In the genomic region with DNA sequence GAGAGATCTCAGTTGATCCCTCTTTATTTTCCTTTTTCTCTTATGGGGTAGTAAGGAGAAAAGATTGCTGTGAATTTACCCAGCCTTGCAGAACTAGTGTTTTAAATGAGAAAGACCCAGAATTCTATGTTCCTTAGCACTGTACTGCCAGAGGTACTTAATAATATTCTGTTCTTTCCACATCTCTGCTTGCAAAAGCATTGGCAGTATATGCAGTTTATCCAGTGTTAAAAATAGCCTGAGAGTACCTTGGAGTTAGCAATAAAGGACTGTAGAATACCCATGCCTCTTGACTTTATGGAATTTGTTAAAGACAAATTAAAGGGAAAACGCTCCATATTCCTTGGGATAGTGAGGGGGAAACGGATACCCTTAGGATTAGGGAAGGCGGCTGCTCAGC, we compare ENCODE assay signal across 10 cellular contexts. TPM values are rescaled to one million over a fixed set of nuclear protein-coding genes. Genes with fewer than 3 reads are reported as not detected.
A peak's percentile ranks its signal among the peaks of the same experiment; 100 is the strongest.
DNase-seq lines count a peak whose midpoint lies in the region; ATAC-seq and TF ChIP-seq lines count a peak whose summit lies in the region.
"Had no signal": no experiment of that assay in that cellular context is flagged by ENCODE, and none has a peak within 500 bp of the region (broad histone marks: within the 10 kb centered on the region; RNA-seq: fewer than 3 reads in every experiment).

No MANE protein-coding gene starts in this region.

- H3K36me3 ChIP-seq in left lung, result peaks cover 0 to 35% of the 10 kb centered on the region in 2 donors
- peaks cover 3 to 14% of the 10 kb centered on the region in 2 donors for H3K36me3 ChIP-seq in stomach smooth muscle (ENCODE audit: control insufficient read depth in 2 of 2, insufficient read depth in 2 of 2, low read length in 2 of 2)

- peaks cover 54% of the 10 kb centered on the region for H3K36me3 Mint-ChIP-seq in T-helper 2 cell treated with Interferon-gamma antibody and Interleukin-4, amounts not matched to agents 5 μg/mL and 100 μg/mL, for 36 hours (ENCODE audit: low read depth)
- H3K36me3 Mint-ChIP-seq in activated T-helper 1 cell treated with anti-CD3 and anti-CD28 coated beads, Interleukin-12 subunit alpha, Interleukin-12 subunit beta, Interleukin-2, Interleukin-4 antibody, amounts not matched to agents 30 ng/mL and 10 ng/mL and 1 ng/mL, durations not matched to agents 14 hours and 24 hours and 36 hours (ENCODE audit: low read depth), result peaks cover 53% of the 10 kb centered on the region

- ATAC-seq in left lung (peak; percentile 70), HG03139 (IDR thresholded peaks at IDR 0.05; ENCODE audit: unreplicated experiment) (no peak), HG03196 (IDR thresholded peaks at IDR 0.05; ENCODE audit: unreplicated experiment) (no peak)

- no peak overlapping the region for H3K9ac ChIP-seq in stomach smooth muscle (ENCODE audit: low read length in 2 of 2)

- peak overlapping the region; percentile 57 to 70 for H3K27ac ChIP-seq in left lung
- H3K27ac ChIP-seq in stomach smooth muscle (ENCODE audit: low read length), result peak overlapping the region; percentile 64
- H3K27ac ChIP-seq: PC-9 had no signal

- H3K4me3 Mint-ChIP-seq in T-helper 2 cell treated with Interferon-gamma antibody and Interleukin-4, amounts not matched to agents 5 μg/mL and 100 μg/mL, for 36 hours, result peak overlapping the region; percentile 70
- H3K4me3 Mint-ChIP-seq in activated T-helper 1 cell treated with anti-CD3 and anti-CD28 coated beads, Interleukin-12 subunit alpha, Interleukin-12 subunit beta, Interleukin-2, Interleukin-4 antibody, amounts not matched to agents 30 ng/mL and 10 ng/mL and 1 ng/mL, durations not matched to agents 14 hours and 24 hours and 36 hours, result peak overlapping the region; percentile 65

- H3K27me3 ChIP-seq in left lung (no peaks in the 10 kb centered on the region), stomach smooth muscle (ENCODE audit: control insufficient read depth in 1 of 2, insufficient read depth in 2 of 2, low read length in 2 of 2) (no peaks in the 10 kb centered on the region)

- H3K4me3 ChIP-seq in left lung, result no peak overlapping the region
- peak overlapping the region; percentile 29 to 41 for H3K4me3 ChIP-seq in stomach smooth muscle (ENCODE audit: low read length in 2 of 2)
- H3K4me3 ChIP-seq: PC-9 had no signal

- TF ChIP-seq CTCF in left lung (IDR thresholded peaks at IDR 0.05), result no peak

- H3K9me3 Mint-ChIP-seq in T-helper 2 cell treated with Interferon-gamma antibody and Interleukin-4, amounts not matched to agents 5 μg/mL and 100 μg/mL, for 36 hours, result no peaks in the 10 kb centered on the region
- H3K9me3 Mint-ChIP-seq in activated T-helper 1 cell treated with anti-CD3 and anti-CD28 coated beads, Interleukin-12 subunit alpha, Interleukin-12 subunit beta, Interleukin-2, Interleukin-4 antibody, amounts not matched to agents 30 ng/mL and 10 ng/mL and 1 ng/mL, durations not matched to agents 14 hours and 24 hours and 36 hours, result no peaks in the 10 kb centered on the region

- H3K4me1 Mint-ChIP-seq in T-helper 2 cell treated with Interferon-gamma antibody and Interleukin-4, amounts not matched to agents 5 μg/mL and 100 μg/mL, for 36 hours (ENCODE audit: low read depth), result peaks cover 60% of the 10 kb centered on the region
- peaks cover 63% of the 10 kb centered on the region for H3K4me1 Mint-ChIP-seq in activated T-helper 1 cell treated with anti-CD3 and anti-CD28 coated beads, Interleukin-12 subunit alpha, Interleukin-12 subunit beta, Interleukin-2, Interleukin-4 antibody, amounts not matched to agents 30 ng/mL and 10 ng/mL and 1 ng/mL, durations not matched to agents 14 hours and 24 hours and 36 hours (ENCODE audit: low read depth)

- intact Hi-C loops in activated T-helper 1 cell treated with anti-CD3 and anti-CD28 coated beads, Interleukin-12 subunit alpha, Interleukin-12 subunit beta, Interleukin-2, Interleukin-4 antibody, amounts not matched to agents 30 ng/mL and 10 ng/mL and 1 ng/mL, durations not matched to agents 14 hours and 24 hours and 36 hours (cut with micrococcal nuclease), result no loop called here
- intact Hi-C loops in left lung (cut with DNase I), result no loop called here

- H3K27me3 Mint-ChIP-seq in T-helper 2 cell treated with Interferon-gamma antibody and Interleukin-4, amounts not matched to agents 5 μg/mL and 100 μg/mL, for 36 hours (ENCODE audit: low read depth), result no peaks in the 10 kb centered on the region
- no peaks in the 10 kb centered on the region for H3K27me3 Mint-ChIP-seq in activated T-helper 1 cell treated with anti-CD3 and anti-CD28 coated beads, Interleukin-12 subunit alpha, Interleukin-12 subunit beta, Interleukin-2, Interleukin-4 antibody, amounts not matched to agents 30 ng/mL and 10 ng/mL and 1 ng/mL, durations not matched to agents 14 hours and 24 hours and 36 hours (ENCODE audit: insufficient read depth)

- H3K9me3 ChIP-seq in left lung (no peaks in the 10 kb centered on the region), stomach smooth muscle (ENCODE audit: control insufficient read depth in 2 of 2, low read length in 2 of 2) (no peaks in the 10 kb centered on the region)

- no peak for DNase-seq in T-helper 2 cell treated with Interferon-gamma antibody and Interleukin-4, amounts not matched to agents 5 μg/mL and 100 μg/mL, for 36 hours (ENCODE audit: low spot score)
- DNase-seq in T-helper 2 cell (no peak), left lung (no peak)
- no peak for DNase-seq in activated T-helper 1 cell treated with anti-CD3 and anti-CD28 coated beads, Interleukin-12 subunit alpha, Interleukin-12 subunit beta, Interleukin-2, Interleukin-4 antibody, amounts not matched to agents 30 ng/mL and 10 ng/mL and 1 ng/mL, durations not matched to agents 14 hours and 24 hours and 36 hours (ENCODE audit: low spot score)
- DNase-seq in stimulated activated CD4-positive, alpha-beta T cell treated with anti-CD3 and anti-CD28 coated beads, Interleukin-4, amount 100 ng/mL, for 1 hour, result no peak
- DNase-seq: ACHN, PC-9 had no signal

- H3K4me1 ChIP-seq in left lung, result peaks cover 8 to 22% of the 10 kb centered on the region in 2 donors
- peaks cover 16% of the 10 kb centered on the region for H3K4me1 ChIP-seq in stomach smooth muscle (ENCODE audit: control insufficient read depth, insufficient read depth, low read length)

- peak overlapping the region; percentile 82 for H3K27ac Mint-ChIP-seq in T-helper 2 cell treated with Interferon-gamma antibody and Interleukin-4, amounts not matched to agents 5 μg/mL and 100 μg/mL, for 36 hours
- peak overlapping the region; percentile 90 for H3K27ac Mint-ChIP-seq in activated T-helper 1 cell treated with anti-CD3 and anti-CD28 coated beads, Interleukin-12 subunit alpha, Interleukin-12 subunit beta, Interleukin-2, Interleukin-4 antibody, amounts not matched to agents 30 ng/mL and 10 ng/mL and 1 ng/mL, durations not matched to agents 14 hours and 24 hours and 36 hours

RNA-seq across cellular contexts. Expression of a gene that starts 11.9 kb away (rescaled TPM):
- total RNA-seq in activated T-helper 1 cell treated with anti-CD3 and anti-CD28 coated beads, Interleukin-12 subunit alpha, Interleukin-12 subunit beta, Interleukin-2, Interleukin-4 antibody, amounts not matched to agents 30 ng/mL and 10 ng/mL and 1 ng/mL, durations not matched to agents 14 hours and 24 hours and 36 hours, result 139 and 143 TPM in 2 replicates
- total RNA-seq in left lung, result 10 to 100 TPM; 47.4 to 55.6 TPM

RNA-seq across cellular contexts. Expression of a gene that starts 31.1 kb away (rescaled TPM):
- total RNA-seq in activated T-helper 1 cell treated with anti-CD3 and anti-CD28 coated beads, Interleukin-12 subunit alpha, Interleukin-12 subunit beta, Interleukin-2, Interleukin-4 antibody, amounts not matched to agents 30 ng/mL and 10 ng/mL and 1 ng/mL, durations not matched to agents 14 hours and 24 hours and 36 hours, result 8.6 and 8.8 TPM in 2 replicates
- total RNA-seq in left lung, result 10 to 100 TPM; 34.5 to 35.1 TPM

RNA-seq across cellular contexts. Expression of a gene that starts 34.5 kb away (rescaled TPM):
- total RNA-seq in activated T-helper 1 cell treated with anti-CD3 and anti-CD28 coated beads, Interleukin-12 subunit alpha, Interleukin-12 subunit beta, Interleukin-2, Interleukin-4 antibody, amounts not matched to agents 30 ng/mL and 10 ng/mL and 1 ng/mL, durations not matched to agents 14 hours and 24 hours and 36 hours, result 26.5 and 27.6 TPM in 2 replicates
- 10 to 100 TPM; 11.7 to 17.0 TPM for total RNA-seq in left lung

RNA-seq across cellular contexts. Expression of a gene that starts 34.6 kb away (rescaled TPM):
- 80.6 and 85.2 TPM in 2 replicates for total RNA-seq in activated T-helper 1 cell treated with anti-CD3 and anti-CD28 coated beads, Interleukin-12 subunit alpha, Interleukin-12 subunit beta, Interleukin-2, Interleukin-4 antibody, amounts not matched to agents 30 ng/mL and 10 ng/mL and 1 ng/mL, durations not matched to agents 14 hours and 24 hours and 36 hours
- 10 to 100 TPM; 29.0 to 35.4 TPM for total RNA-seq in left lung

RNA-seq across cellular contexts. Expression of a gene that starts 40.3 kb away (rescaled TPM):
- total RNA-seq in activated T-helper 1 cell treated with anti-CD3 and anti-CD28 coated beads, Interleukin-12 subunit alpha, Interleukin-12 subunit beta, Interleukin-2, Interleukin-4 antibody, amounts not matched to agents 30 ng/mL and 10 ng/mL and 1 ng/mL, durations not matched to agents 14 hours and 24 hours and 36 hours, result 0.10 and 0.12 TPM in 2 replicates
- total RNA-seq in left lung, result 10 to 100 TPM; 47.9 to 62.6 TPM

Comparison
In these comparisons a context has a peak if more than half of its experiments do, and no peak if none do; other contexts are left out.
1. H3K4me3 ChIP-seq: peak in stomach smooth muscle (2 of 2); none in left lung (0 of 2).